ENCODE assay signal across 8 cellular contexts in the genomic region with DNA sequence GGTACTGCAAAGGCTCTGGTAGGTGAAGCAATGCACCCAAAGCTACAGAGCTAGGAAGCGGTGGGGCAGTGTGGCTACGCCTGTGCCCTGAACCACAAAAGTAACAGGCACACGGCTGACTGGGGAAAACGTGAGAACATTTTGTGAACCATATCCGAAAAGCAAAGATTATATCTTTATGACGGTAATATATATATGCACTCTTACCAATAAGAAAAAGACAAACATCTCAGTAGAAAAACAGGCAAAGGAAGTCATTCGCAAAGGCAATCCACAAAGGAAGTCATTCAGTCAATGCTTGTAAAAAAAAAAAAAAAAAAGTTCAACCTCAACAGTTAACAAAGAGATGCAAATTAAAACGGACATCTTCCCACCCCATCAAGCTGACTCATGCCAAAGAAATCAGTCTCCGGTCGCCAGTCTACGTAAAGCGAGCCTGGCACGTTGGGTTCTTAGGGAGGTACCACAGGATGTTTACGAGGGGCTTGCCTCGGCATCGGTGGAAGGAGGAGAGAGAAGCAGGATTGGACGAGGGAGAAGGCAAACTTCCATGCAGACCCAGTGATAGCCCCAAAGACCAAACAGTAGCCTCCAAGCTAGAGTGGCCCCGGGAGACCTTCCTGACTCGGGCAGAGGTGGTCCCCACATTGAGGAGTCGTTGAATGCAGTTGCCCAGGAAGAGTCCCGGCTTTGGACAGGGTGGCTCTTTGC. TPM values are rescaled to one million over a fixed set of nuclear protein-coding genes. Genes with fewer than 3 reads are reported as not detected.
A peak's percentile ranks its signal among the peaks of the same experiment; 100 is the strongest.
DNase-seq lines count a peak whose midpoint lies in the region; ATAC-seq, FAIRE-seq and TF ChIP-seq lines count a peak whose summit lies in the region.

No MANE protein-coding gene starts in this region.

- DNase-seq in GM12891 (ENCODE audit: insufficient read length, low spot score) (no peak), left ventricle myocardium superior (no peak), glomerular visceral epithelial cell (ENCODE audit: extremely low spot score) (no peak), GOT3 (lab: John Stamatoyannopoulos, UW) (no peak)
- peak; percentile 58 for DNase-seq in NK-92 treated with Interleukin-12 subunit alpha and Interleukin-12 subunit beta, amount 100 ng/mL, for 24 hours (lab: John Stamatoyannopoulos, UW)
- DNase-seq in activated T-cell treated with anti-CD3 and anti-CD28 coated beads, Interleukin-2, amount 50 U/mL, for 48 hours: peak; percentile 72 to 76
- peak; percentile 53 for DNase-seq in stimulated activated CD4-positive, alpha-beta T cell treated with anti-CD3 and anti-CD28 coated beads, Interleukin-4, amount 100 ng/mL, for 1 hour

- TF ChIP-seq POLR2A in GM12891 (IDR thresholded peaks at IDR 0.05; ENCODE audit: low read depth, low read length): no peak

- ATAC-seq in left ventricle myocardium superior: peak; percentile 31
- ATAC-seq in HG02840 (IDR thresholded peaks at IDR 0.05; ENCODE audit: low FRiP score, unreplicated experiment): no peak

- intact Hi-C loops in left ventricle myocardium superior (cut with micrococcal nuclease): no loop called here

- FAIRE-seq in GM12891 (lab: Jason Lieb, UNC): peak; percentile 85

TF ChIP-seq in GM12891, 5 proteins besides CTCF, POLR2A, EP300 and RAD21:
- TF ChIP-seq SPI1 (IDR thresholded peaks at IDR 0.05; ENCODE audit: low read depth, low read length) (no peak), POLR2AphosphoS5 (IDR thresholded peaks at IDR 0.05; ENCODE audit: low read depth, low read length) (no peak), POU2F2 (IDR thresholded peaks at IDR 0.05; ENCODE audit: low read depth, low read length) (no peak), PAX5 (IDR thresholded peaks at IDR 0.05; ENCODE audit: insufficient read depth, low read length, severe bottlenecking) (no peak), TAF1 (IDR thresholded peaks at IDR 0.05; ENCODE audit: low read depth, low read length) (no peak)

RNA-seq across cellular contexts. Expression of gene PPP2R5C, which starts 39.4 kb away (rescaled TPM):
- 87.1 TPM for polyA plus RNA-seq in GM12891 (2012; ENCODE audit: low read depth, missing spikeins)
- 211 TPM for total RNA-seq in left ventricle myocardium superior

Comparison
In these comparisons a context has a peak if more than half of its experiments do, and no peak if none do; other contexts are left out.
1. DNase-seq: peak in NK-92 treated with Interleukin-12 subunit alpha and Interleukin-12 subunit beta, amount 100 ng/mL, for 24 hours (single experiment), activated T-cell treated with anti-CD3 and anti-CD28 coated beads, Interleukin-2, amount 50 U/mL, for 48 hours (2 of 2) and stimulated activated CD4-positive, alpha-beta T cell treated with anti-CD3 and anti-CD28 coated beads, Interleukin-4, amount 100 ng/mL, for 1 hour (single experiment); none in GM12891 (single experiment), left ventricle myocardium superior (single experiment), glomerular visceral epithelial cell (single experiment) and GOT3 (single experiment).